ENCODE assay signal across 16 cellular contexts in genomic region chr16:53492499-53492898, GRCh38.
"Had no signal": no experiment of that assay in that cellular context is flagged by ENCODE, and none has a peak within 500 bp of the region (broad histone marks: within the 10 kb centered on the region; RNA-seq: fewer than 3 reads in every experiment).

No MANE protein-coding gene starts in this region.

- ATAC-seq: gastroesophageal sphincter, Right ventricle myocardium inferior had no signal

- H3K27me3 ChIP-seq: adrenal gland, gastroesophageal sphincter, neural progenitor cell, right atrium auricular region, transverse colon had no signal

- FAIRE-seq: small intestine had no signal

- H3K27ac Mint-ChIP-seq: activated B cell treated with CpG ODN at 0.5 μM for 24 hours, neural progenitor cell had no signal

- H3K9me3 Mint-ChIP-seq: activated B cell treated with CpG ODN at 0.5 μM for 24 hours, neural progenitor cell had no signal

- H3K4me3 Mint-ChIP-seq: activated B cell treated with CpG ODN at 0.5 μM for 24 hours, neural progenitor cell had no signal

- H3K27me3 Mint-ChIP-seq: activated B cell treated with CpG ODN at 0.5 μM for 24 hours had no signal

- H3K4me3 ChIP-seq: adrenal gland, coronary artery, gastroesophageal sphincter, neural progenitor cell, right atrium auricular region, transverse colon had no signal

- H3K4me1 ChIP-seq: adrenal gland, neural progenitor cell, transverse colon had no signal

- H3K9ac ChIP-seq: neural progenitor cell, SK-N-SH had no signal

- DNase-seq: activated B cell treated with CpG ODN at 0.5 μM for 24 hours; activated effector memory CD4-positive, alpha-beta T cell treated with Interleukin-2 at 50 U/mL for 16 hours; adrenal gland; caudate nucleus; effector CD8-positive, alpha-beta T cell; mesendoderm; posterior cingulate gyrus; SK-N-SH; small intestine; transverse colon had no signal

- H3K27ac ChIP-seq: adrenal gland, coronary artery, epithelial cell of prostate, gastroesophageal sphincter, neural progenitor cell, right atrium auricular region, transverse colon had no signal

- H3K4me1 Mint-ChIP-seq: activated B cell treated with CpG ODN at 0.5 μM for 24 hours, neural progenitor cell had no signal

- H3K9me3 ChIP-seq: adrenal gland, gastroesophageal sphincter, right atrium auricular region, SK-N-SH, transverse colon had no signal
